ENCODE assay signal across 22 cellular contexts in genomic region chr9:16046713-16047112, GRCh38.
"Had no signal": no experiment of that assay in that cellular context is flagged by ENCODE, and none has a peak within 500 bp of the region (broad histone marks: within the 10 kb centered on the region; RNA-seq: fewer than 3 reads in every experiment).

No MANE protein-coding gene starts in this region.

- FAIRE-seq: astrocyte had no signal

- H3K27ac Mint-ChIP-seq: activated naive CD4-positive, alpha-beta T cell treated with anti-CD3 and anti-CD28 coated beads, Interleukin-2, amount 50 U/mL, for 24 hours; effector memory CD8-positive, alpha-beta T cell; naive thymus-derived CD4-positive, alpha-beta T cell had no signal

- H3K27me3 Mint-ChIP-seq: activated naive CD4-positive, alpha-beta T cell treated with anti-CD3 and anti-CD28 coated beads, Interleukin-2, amount 50 U/mL, for 24 hours; central memory CD8-positive, alpha-beta T cell; effector memory CD8-positive, alpha-beta T cell had no signal

- H3K9me3 Mint-ChIP-seq: activated naive CD4-positive, alpha-beta T cell treated with anti-CD3 and anti-CD28 coated beads, Interleukin-2, amount 50 U/mL, for 24 hours had no signal

- H3K4me3 Mint-ChIP-seq: activated naive CD4-positive, alpha-beta T cell treated with anti-CD3 and anti-CD28 coated beads, Interleukin-2, amount 50 U/mL, for 24 hours; central memory CD8-positive, alpha-beta T cell; effector memory CD8-positive, alpha-beta T cell; naive thymus-derived CD4-positive, alpha-beta T cell had no signal

- H3K4me3 ChIP-seq: adrenal gland, breast epithelium, colonic mucosa, dorsolateral prefrontal cortex, esophagus muscularis mucosa, gastrocnemius medialis, left ventricle myocardium inferior, ovary, thyroid gland had no signal

- H3K36me3 Mint-ChIP-seq: activated naive CD4-positive, alpha-beta T cell treated with anti-CD3 and anti-CD28 coated beads, Interleukin-2, amount 50 U/mL, for 24 hours; naive thymus-derived CD4-positive, alpha-beta T cell had no signal

- ATAC-seq: effector memory CD8-positive, alpha-beta T cell; gastrocnemius medialis; naive thymus-derived CD4-positive, alpha-beta T cell; right cardiac atrium had no signal

- DNase-seq: activated CD4-positive, alpha-beta T cell treated with anti-CD3 and anti-CD28 coated beads for 1 hour; activated CD4-positive, alpha-beta T cell treated with anti-CD3 and anti-CD28 coated beads, Interleukin-2, amount 50 U/mL, for 1 hour; activated gamma-delta T cell treated with Interleukin-2 at 50 U/mL for 16 hours; activated T-cell treated with anti-CD3 and anti-CD28 coated beads, Interleukin-2, amount 50 U/mL, for 1 hour; adrenal gland; colonic mucosa; dorsolateral prefrontal cortex; effector memory CD8-positive, alpha-beta T cell; gastrocnemius medialis; hippocampal formation; left ventricle myocardium inferior; naive thymus-derived CD4-positive, alpha-beta T cell; ovary; right cardiac atrium; stimulated activated CD4-positive, alpha-beta T cell treated with anti-CD3 and anti-CD28 coated beads, Interleukin-4, amount 100 ng/mL, for 24 hours; stimulated activated naive CD4-positive, alpha-beta T cell treated with Interleukin-2 at 50 U/mL for 16 hours; thyroid gland had no signal

- H3K4me1 Mint-ChIP-seq: activated naive CD4-positive, alpha-beta T cell treated with anti-CD3 and anti-CD28 coated beads, Interleukin-2, amount 50 U/mL, for 24 hours; central memory CD8-positive, alpha-beta T cell; naive thymus-derived CD4-positive, alpha-beta T cell had no signal
